In genomic region chr4:77367638-77368037, GRCh38 we compare ENCODE assay signal across 20 cellular contexts.
"Had no signal": no experiment of that assay in that cellular context is flagged by ENCODE, and none has a peak within 500 bp of the region (broad histone marks: within the 10 kb centered on the region; RNA-seq: fewer than 3 reads in every experiment).

No MANE protein-coding gene starts in this region.

- H3K27ac Mint-ChIP-seq: activated CD4-positive, alpha-beta T cell treated with anti-CD3 and anti-CD28 coated beads, Interleukin-2, amount 10 ng/mL, durations not matched to agents 24 days and 14 days; activated CD8-positive, alpha-beta T cell treated with anti-CD3 and anti-CD28 coated beads for 36 hours; activated naive CD4-positive, alpha-beta T cell treated with anti-CD3 and anti-CD28 coated beads for 36 hours; activated naive CD8-positive, alpha-beta T cell treated with anti-CD3 and anti-CD28 coated beads, Interleukin-2, amount 50 U/mL, for 24 hours; activated T-cell treated with anti-CD3 and anti-CD28 coated beads, Interleukin-2, amount 50 U/mL, for 24 hours; brain; natural killer cell treated with Interleukin-12 subunit alpha and Interleukin-12 subunit beta and Interleukin-15 and Interleukin-18, amount 100 ng/mL, for 72 hours; stimulated activated effector memory CD8-positive, alpha-beta T cell treated with anti-CD3 and anti-CD28 coated beads, Interleukin-12 subunit alpha, Interleukin-12 subunit beta, amount 100 ng/mL, for 72 hours had no signal

- H3K9me3 Mint-ChIP-seq: activated CD8-positive, alpha-beta T cell treated with anti-CD3 and anti-CD28 coated beads for 36 hours; activated naive CD4-positive, alpha-beta T cell treated with anti-CD3 and anti-CD28 coated beads for 36 hours; activated naive CD8-positive, alpha-beta T cell treated with anti-CD3 and anti-CD28 coated beads, Interleukin-2, amount 50 U/mL, for 24 hours; activated T-cell treated with anti-CD3 and anti-CD28 coated beads, Interleukin-2, amount 50 U/mL, for 24 hours; natural killer cell treated with Interleukin-12 subunit alpha and Interleukin-12 subunit beta and Interleukin-15 and Interleukin-18, amount 100 ng/mL, for 72 hours; stimulated activated effector memory CD8-positive, alpha-beta T cell treated with anti-CD3 and anti-CD28 coated beads, Interleukin-12 subunit alpha, Interleukin-12 subunit beta, amount 100 ng/mL, for 72 hours had no signal

- DNase-seq: activated CD4-positive, alpha-beta T cell treated with anti-CD3 and anti-CD28 coated beads, Interleukin-2, amount 10 ng/mL, durations not matched to agents 24 days and 14 days; activated CD8-positive, alpha-beta T cell treated with anti-CD3 and anti-CD28 coated beads for 36 hours; activated naive CD4-positive, alpha-beta T cell treated with anti-CD3 and anti-CD28 coated beads for 36 hours; activated naive CD8-positive, alpha-beta T cell treated with anti-CD3 and anti-CD28 coated beads, Interleukin-2, amount 50 U/mL, for 24 hours; activated T-cell treated with anti-CD3 and anti-CD28 coated beads, Interleukin-2, amount 50 U/mL, for 24 hours; anterior cingulate cortex; central memory CD4-positive, alpha-beta T cell; dorsolateral prefrontal cortex; left cardiac atrium; stimulated activated CD4-positive, alpha-beta T cell treated with anti-CD3 and anti-CD28 coated beads, Interleukin-4, amount 100 ng/mL, for 1 hour; testis; upper lobe of left lung had no signal

- H3K4me1 Mint-ChIP-seq: activated naive CD8-positive, alpha-beta T cell treated with anti-CD3 and anti-CD28 coated beads, Interleukin-2, amount 50 U/mL, for 24 hours; brain; stimulated activated effector memory CD8-positive, alpha-beta T cell treated with anti-CD3 and anti-CD28 coated beads, Interleukin-12 subunit alpha, Interleukin-12 subunit beta, amount 100 ng/mL, for 72 hours had no signal

- H3K9me3 ChIP-seq: testis, upper lobe of left lung had no signal

- H3K4me3 ChIP-seq: dorsolateral prefrontal cortex, hepatocyte, smooth muscle cell, testis, upper lobe of left lung had no signal

- H3K4me1 ChIP-seq: parathyroid adenoma, testis, upper lobe of left lung had no signal

- H3K79me2 ChIP-seq: hepatocyte, parathyroid adenoma had no signal

- H2AFZ ChIP-seq: hepatocyte, parathyroid adenoma had no signal

- H3K4me2 ChIP-seq: hepatocyte, smooth muscle cell had no signal

- H3K27me3 ChIP-seq: hepatocyte, testis, upper lobe of left lung had no signal

- H3K4me3 Mint-ChIP-seq: activated CD4-positive, alpha-beta T cell treated with anti-CD3 and anti-CD28 coated beads, Interleukin-2, amount 10 ng/mL, durations not matched to agents 24 days and 14 days; activated CD8-positive, alpha-beta T cell treated with anti-CD3 and anti-CD28 coated beads for 36 hours; activated naive CD4-positive, alpha-beta T cell treated with anti-CD3 and anti-CD28 coated beads for 36 hours; activated naive CD8-positive, alpha-beta T cell treated with anti-CD3 and anti-CD28 coated beads, Interleukin-2, amount 50 U/mL, for 24 hours; activated T-cell treated with anti-CD3 and anti-CD28 coated beads, Interleukin-2, amount 50 U/mL, for 24 hours; brain; natural killer cell treated with Interleukin-12 subunit alpha and Interleukin-12 subunit beta and Interleukin-15 and Interleukin-18, amount 100 ng/mL, for 72 hours; stimulated activated effector memory CD8-positive, alpha-beta T cell treated with anti-CD3 and anti-CD28 coated beads, Interleukin-12 subunit alpha, Interleukin-12 subunit beta, amount 100 ng/mL, for 72 hours had no signal

- H3K27me3 Mint-ChIP-seq: activated naive CD8-positive, alpha-beta T cell treated with anti-CD3 and anti-CD28 coated beads, Interleukin-2, amount 50 U/mL, for 24 hours had no signal

- FAIRE-seq: colon, islet of Langerhans had no signal

- H3K36me3 Mint-ChIP-seq: brain; natural killer cell treated with Interleukin-12 subunit alpha and Interleukin-12 subunit beta and Interleukin-15 and Interleukin-18, amount 100 ng/mL, for 72 hours; stimulated activated effector memory CD8-positive, alpha-beta T cell treated with anti-CD3 and anti-CD28 coated beads, Interleukin-12 subunit alpha, Interleukin-12 subunit beta, amount 100 ng/mL, for 72 hours had no signal

- H3K36me3 ChIP-seq: upper lobe of left lung had no signal

- H3K9ac ChIP-seq: parathyroid adenoma had no signal

- H3K27ac ChIP-seq: dorsolateral prefrontal cortex, hepatocyte, parathyroid adenoma, testis, upper lobe of left lung had no signal
